8 cellular contexts compared by ENCODE assay signal in genomic region chr1:43366179-43366578, GRCh38. TPM values are rescaled to one million over a fixed set of nuclear protein-coding genes. Genes with fewer than 3 reads are reported as not detected.
DNase-seq lines count a peak whose midpoint lies in the region; ATAC-seq, FAIRE-seq and TF ChIP-seq lines count a peak whose summit lies in the region.

No MANE protein-coding gene starts in this region.

- no peak for FAIRE-seq in frontal cortex (lab: Jason Lieb, UNC)

- 28 to 31% methylated on average over 11 of the region's 11 CpGs for WGBS in body of pancreas, 2 donors

- ATAC-seq in body of pancreas, result no peak
- ATAC-seq in lower lobe of right lung, result peak; percentile 12 to 43
- ATAC-seq in GM21528 (IDR thresholded peaks at IDR 0.05; ENCODE audit: low FRiP score, unreplicated experiment), result no peak
- ATAC-seq in GM21723 (IDR thresholded peaks at IDR 0.05; ENCODE audit: unreplicated experiment), result no peak

- no peaks in the 10 kb centered on the region for H3K9me3 ChIP-seq in body of pancreas
- H3K9me3 ChIP-seq in lower lobe of right lung, result no peaks in the 10 kb centered on the region

- H3K36me3 ChIP-seq in body of pancreas (replicated peaks in 1 of 2; ENCODE audit: insufficient read depth in 1 of 2, low read depth in 2 of 2) (peaks cover 0 to 18% of the 10 kb centered on the region in 2 donors), lower lobe of right lung (peaks cover 44% of the 10 kb centered on the region)

- H3K4me3 ChIP-seq in body of pancreas, result no peak overlapping the region
- peak overlapping the region; percentile 87 for H3K4me3 ChIP-seq in lower lobe of right lung

- H3K4me1 ChIP-seq in body of pancreas (peaks cover 28% of the 10 kb centered on the region), lower lobe of right lung (peaks cover 35% of the 10 kb centered on the region)

- intact Hi-C loops in body of pancreas (cut with DNase I), result loop anchor here (10.0 kb wide), 1 partner anchor 131 kb away; no protein-coding TSS in a partner anchor
- intact Hi-C loops in lower lobe of right lung (cut with DNase I), result no loop called here

- DNase-seq in HT-29 (ENCODE audit: low spot score) (peak; percentile 87), body of pancreas (peak; percentile 42 to 68 (median 58)), lower lobe of right lung (peak; percentile 72), frontal cortex (ENCODE audit: low spot score in 2 of 2) (no peak), GM19240 (ENCODE audit: insufficient read length, low spot score) (no peak)

- H3K27me3 ChIP-seq in body of pancreas (no peaks in the 10 kb centered on the region), lower lobe of right lung (ENCODE audit: low read depth) (no peaks in the 10 kb centered on the region)

- H3K27ac ChIP-seq in 22Rv1 (peak overlapping the region; percentile 95), body of pancreas (peak overlapping the region in 3 of 4 donors; percentile 84 to 92 (median 88)), lower lobe of right lung (peak overlapping the region; percentile 95)

- TF ChIP-seq CTCF in 22Rv1 (IDR thresholded peaks at IDR 0.05) (no peak), body of pancreas (IDR thresholded peaks at IDR 0.05) (no peak), lower lobe of right lung (IDR thresholded peaks at IDR 0.05) (no peak)

- TF ChIP-seq POLR2A in body of pancreas (IDR thresholded peaks at IDR 0.05), result peak in 1 of 3 donors; percentile 35

RNA-seq across cellular contexts. Expression of gene ELOVL1, which starts 1.6 kb away (rescaled TPM):
- total RNA-seq in HT-29 (2014; rRNA removed; shearing (Covaris generic)), result 160 and 176 TPM in 2 replicates
- total RNA-seq in body of pancreas, result 10 to 100 TPM; 17.5 to 21.8 TPM
- total RNA-seq in lower lobe of right lung, result 99.8 TPM
- total RNA-seq in frontal cortex, result 6.9 TPM

RNA-seq across cellular contexts. Expression of gene CDC20, which starts 7.4 kb away (rescaled TPM):
- 278 and 304 TPM in 2 replicates for total RNA-seq in HT-29 (2014; rRNA removed; shearing (Covaris generic))
- total RNA-seq in body of pancreas (1 to 10 TPM in 1 of 2 donors, not detected in 1; 2.3 TPM), lower lobe of right lung (2.4 TPM), frontal cortex (4.9 TPM)

RNA-seq across cellular contexts. Expression of gene MED8, which starts 23.4 kb away (rescaled TPM):
- 33.9 and 36.5 TPM in 2 replicates for total RNA-seq in HT-29 (2014; rRNA removed; shearing (Covaris generic))
- total RNA-seq in body of pancreas (10 to 100 TPM; 19.4 to 22.1 TPM), lower lobe of right lung (35.4 TPM), frontal cortex (22.8 TPM)

RNA-seq across cellular contexts. Expression of gene SZT2, which starts 23.5 kb away (rescaled TPM):
- total RNA-seq in HT-29 (2014; rRNA removed; shearing (Covaris generic)), result 17.5 and 21.9 TPM in 2 replicates
- total RNA-seq in body of pancreas (10 to 100 TPM; 25.9 to 61.6 TPM), lower lobe of right lung (71.5 TPM), frontal cortex (19.2 TPM)

RNA-seq across cellular contexts. Expression of gene MPL, which starts 28.6 kb away (rescaled TPM):
- 0.79 TPM in 1 of 2 replicates, not detected in the other for total RNA-seq in HT-29 (2014; rRNA removed; shearing (Covaris generic))
- total RNA-seq in body of pancreas, result not detected
- 0.65 TPM for total RNA-seq in lower lobe of right lung
- not detected for total RNA-seq in frontal cortex

Comparison
In these comparisons a context has a peak if more than half of its experiments do, and no peak if none do; other contexts are left out.
1. DNase-seq: peak in HT-29 (single experiment), body of pancreas (4 of 4) and lower lobe of right lung (single experiment); none in frontal cortex (0 of 2) and GM19240 (single experiment).
2. ATAC-seq: peak in lower lobe of right lung (2 of 2); none in body of pancreas (single experiment), GM21528 (single experiment) and GM21723 (single experiment).
3. RNA of gene CDC20, which starts 7.4 kb away (total RNA-seq): 278 to 304 TPM in HT-29; 4.9 TPM in frontal cortex (single experiment), 2.4 TPM in lower lobe of right lung (single experiment) and 2.3 TPM in body of pancreas; every median in the first group is over 10 times any median in the second.
4. Peak in every context shown above with its lines, with median percentiles within 50 percentile points of each other: H3K27ac ChIP-seq.